14 cellular contexts compared by ENCODE assay signal in the genomic region with DNA sequence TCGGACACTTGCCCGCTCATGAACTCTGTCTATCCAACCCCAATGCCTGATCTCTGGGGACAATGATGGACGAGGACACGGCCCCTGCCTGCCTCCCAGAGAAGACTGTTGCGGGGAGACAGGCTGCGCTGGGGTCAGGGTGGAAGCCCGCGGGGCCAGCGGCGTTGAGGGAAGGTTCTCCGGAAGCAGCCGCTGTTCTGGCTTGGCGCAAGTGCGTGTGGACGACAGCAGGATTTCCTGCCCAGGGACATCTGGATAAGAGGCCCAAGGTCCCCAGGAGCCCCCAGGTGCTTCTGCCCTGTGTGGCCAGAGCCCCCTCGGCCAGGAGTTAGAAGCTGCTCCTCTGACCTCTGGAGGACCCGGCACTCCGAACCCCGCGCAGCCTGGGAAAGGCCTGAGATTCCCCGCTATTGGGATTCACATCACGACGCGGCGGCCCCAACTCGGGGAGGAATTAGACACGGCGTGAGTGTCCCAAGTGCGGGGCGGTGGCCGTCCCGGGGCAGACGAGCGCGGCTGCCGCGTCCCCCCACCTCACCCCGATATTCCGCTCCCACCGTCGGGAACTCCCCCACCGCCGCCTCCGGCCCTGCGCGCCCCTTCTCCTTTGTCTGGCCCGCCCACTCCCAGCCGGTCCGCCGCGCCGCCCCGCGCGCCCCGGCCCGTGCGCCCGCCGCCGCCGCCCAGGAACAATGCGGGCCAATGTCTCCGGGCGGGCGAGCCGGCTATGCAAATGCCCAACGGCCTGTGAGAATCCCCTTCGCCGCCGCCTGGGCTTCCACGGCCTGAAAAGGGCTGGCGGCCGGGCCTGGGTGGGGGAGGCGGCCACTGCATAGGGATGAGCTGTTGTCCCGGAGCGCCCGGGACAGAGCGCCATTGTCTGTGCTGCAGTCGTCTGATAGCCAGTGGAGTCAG. TPM values are rescaled to one million over a fixed set of nuclear protein-coding genes. Genes with fewer than 3 reads are reported as not detected.
DNase-seq lines count a peak whose midpoint lies in the region; ATAC-seq and TF ChIP-seq lines count a peak whose summit lies in the region.
"Had no signal": no experiment of that assay in that cellular context is flagged by ENCODE, and none has a peak within 500 bp of the region (broad histone marks: within the 10 kb centered on the region; RNA-seq: fewer than 3 reads in every experiment).

No MANE protein-coding gene starts in this region.

- peaks cover 51% of the 10 kb centered on the region for H3K27me3 Mint-ChIP-seq in Calu3 (ENCODE audit: unreplicated experiment)

- H3K79me1 ChIP-seq in neuronal stem cell (ENCODE audit: low read depth, low read length): no peaks in the 10 kb centered on the region

- H3K4me3 ChIP-seq in Peyer's patch (peak overlapping the region in 3 of 4 donors; percentile 5 to 25 (median 6)), neuronal stem cell (ENCODE audit: low read length in 2 of 2) (peak overlapping the region in 1 of 2 donors; percentile 43)
- H3K4me3 ChIP-seq: skin epidermis had no signal

- no TSS peak for BruUV-seq in Calu3 (replicated peaks; lab: Mats Ljungman, UMichigan)

- no peak overlapping the region for H2BK120ac ChIP-seq in neuronal stem cell (ENCODE audit: low read depth, low read length)

- H3K23ac ChIP-seq in neuronal stem cell (ENCODE audit: low read depth, low read length, poor library complexity): peak overlapping the region; percentile 60

- peak overlapping the region; percentile 94 for H2AFZ ChIP-seq in neuronal stem cell (ENCODE audit: low read length)

- H2BK12ac ChIP-seq in neuronal stem cell (ENCODE audit: low read length): peak overlapping the region; percentile 14

- H3K9me3 ChIP-seq in Peyer's patch: no peaks in the 10 kb centered on the region
- H3K9me3 ChIP-seq in neuronal stem cell (replicated peaks in 1 of 2; ENCODE audit: control insufficient read depth in 2 of 2, insufficient read depth in 1 of 2, low read depth in 1 of 2, low read length in 2 of 2): no peaks in the 10 kb centered on the region
- H3K9me3 ChIP-seq: BE2C had no signal

- H3K4me1 Mint-ChIP-seq in Calu3 (ENCODE audit: low read depth, unreplicated experiment): no peaks in the 10 kb centered on the region

- no peak overlapping the region for H3K4ac ChIP-seq in neuronal stem cell (ENCODE audit: low read length)

- H3K9me3 Mint-ChIP-seq in Calu3 (ENCODE audit: low read depth, unreplicated experiment): no peaks in the 10 kb centered on the region
- H3K9me3 Mint-ChIP-seq: activated B cell treated with CpG ODN at 0.5 μM for 24 hours had no signal

- intact Hi-C loops in Calu3 (cut with micrococcal nuclease; ENCODE audit: unreplicated experiment): no loop called here
- intact Hi-C loops in left ventricle myocardium superior (cut with micrococcal nuclease): no loop called here

- H3K4me1 ChIP-seq in Peyer's patch (no peaks in the 10 kb centered on the region), neuronal stem cell (ENCODE audit: control insufficient read depth in 2 of 2, insufficient read depth in 1 of 2, low read depth in 1 of 2, low read length in 2 of 2) (peaks cover 22 to 44% of the 10 kb centered on the region in 2 donors)

- H3K36me3 ChIP-seq in Peyer's patch (no peaks in the 10 kb centered on the region), neuronal stem cell (replicated peaks in 1 of 2; ENCODE audit: control insufficient read depth in 2 of 2, insufficient read depth in 2 of 2, low read length in 2 of 2) (no peaks in the 10 kb centered on the region)
- H3K36me3 ChIP-seq: BE2C had no signal

- H3K27me3 ChIP-seq in Peyer's patch (peaks cover 0 to 5% of the 10 kb centered on the region in 2 donors), neuronal stem cell (ENCODE audit: control insufficient read depth in 3 of 3, insufficient read depth in 3 of 3, low read depth in 1 of 3, low read length in 3 of 3) (peaks cover 8 to 88% (median 74%) of the 10 kb centered on the region in 3 experiments)
- H3K27me3 ChIP-seq: BE2C had no signal

- peak overlapping the region; percentile 53 for H3K9ac ChIP-seq in neuronal stem cell (ENCODE audit: low read depth, low read length, poor library complexity)

- H2BK15ac ChIP-seq in neuronal stem cell (ENCODE audit: low read length): peak overlapping the region; percentile 50

- no peak overlapping the region for H2BK5ac ChIP-seq in neuronal stem cell (ENCODE audit: low read length)

- no peaks in the 10 kb centered on the region for H3K36me3 Mint-ChIP-seq in Calu3 (ENCODE audit: insufficient read depth, unreplicated experiment)

- H4K8ac ChIP-seq in neuronal stem cell (ENCODE audit: low read depth, low read length): no peak overlapping the region

- CTCF ChIA-PET in Calu3 (lab: Charles Lee): interaction anchor here (2.3 to 3.7 kb wide), 2 partner anchors 57 kb away, joined by 11 to 163 read pairs; no protein-coding TSS in a partner anchor

- H3K14ac ChIP-seq in neuronal stem cell (ENCODE audit: low read length): no peak overlapping the region

- DNase-seq in Calu3: no peak
- DNase-seq in Peyer's patch: no peak
- no peak for DNase-seq in left ventricle myocardium superior
- no peak for DNase-seq in neuronal stem cell (ENCODE audit: low spot score)
- no peak for DNase-seq in GDM1 (lab: John Stamatoyannopoulos, UW)
- no peak for DNase-seq in DMS 273 treated with DMSO at 0.1 percent for 48 hours (lab: John Stamatoyannopoulos, UW)
- DNase-seq: activated B cell treated with CpG ODN at 0.5 μM for 24 hours, activated gamma-delta T cell, BE2C, kidney glomerular epithelial cell, NCI-H2081 had no signal

- TF ChIP-seq CTCF in Calu3 (IDR thresholded peaks at IDR 0.05; ENCODE audit: unreplicated experiment) (no peak), Peyer's patch (IDR thresholded peaks at IDR 0.05) (no peak)

- TF ChIP-seq POLR2A in Peyer's patch (IDR thresholded peaks at IDR 0.05) (no peak), GM18505 (IDR thresholded peaks at IDR 0.05; ENCODE audit: borderline replicate concordance, extremely low read depth, insufficient read depth, insufficient read length) (no peak)

- H4K91ac ChIP-seq in neuronal stem cell (ENCODE audit: low read depth, low read length, poor library complexity): no peak overlapping the region

- H3K27ac Mint-ChIP-seq in Calu3 (ENCODE audit: unreplicated experiment): no peak overlapping the region
- H3K27ac Mint-ChIP-seq: activated B cell treated with CpG ODN at 0.5 μM for 24 hours had no signal

- peak overlapping the region; percentile 58 for H3K4me2 ChIP-seq in neuronal stem cell (ENCODE audit: insufficient read depth, low read length, poor library complexity, severe bottlenecking)

- WGBS in neuronal stem cell (ENCODE audit: extremely low coverage in 2 of 2, insufficient read length in 2 of 2, insufficient replicate concordance in 1 of 2), 2 donors: no CpG with 5 or more reads among the region's 80 CpGs

- H3K18ac ChIP-seq in neuronal stem cell (ENCODE audit: low read length): peak overlapping the region; percentile 85

- H3K27ac ChIP-seq in Peyer's patch (no peak overlapping the region), neuronal stem cell (replicated peaks; ENCODE audit: low read length) (no peak overlapping the region)

- ATAC-seq in left ventricle myocardium superior: peak; percentile 11
- ATAC-seq in GM18505 (IDR thresholded peaks at IDR 0.05; ENCODE audit: unreplicated experiment): no peak
- ATAC-seq in GM21528 (IDR thresholded peaks at IDR 0.05; ENCODE audit: low FRiP score, unreplicated experiment): no peak

- H3K4me3 Mint-ChIP-seq in Calu3 (ENCODE audit: low read depth, unreplicated experiment): peak overlapping the region; percentile 28
- H3K4me3 Mint-ChIP-seq: activated B cell treated with CpG ODN at 0.5 μM for 24 hours had no signal

- H2AK5ac ChIP-seq in neuronal stem cell (ENCODE audit: low read depth, low read length): peak overlapping the region; percentile 89

RNA-seq across cellular contexts. Expression of a gene that starts 19.1 kb away (rescaled TPM):
- 0.26 and 0.42 TPM in 2 replicates for total RNA-seq in Calu3 (2022)
- total RNA-seq in Peyer's patch: 1 to 10 TPM in 1 of 4 donors, not detected in 3; 3.1 TPM
- total RNA-seq in left ventricle myocardium superior: not detected
- polyA plus RNA-seq in neuronal stem cell (2013, experiment 1 of 2): 0.03 TPM
- polyA plus RNA-seq in neuronal stem cell (2013, experiment 2 of 2): 0.03 TPM
- total RNA-seq: activated B cell treated with CpG ODN at 0.5 μM for 24 hours had no signal

RNA-seq across cellular contexts. Expression of a gene that starts 49.8 kb away (rescaled TPM):
- total RNA-seq in Calu3 (2022): 1.4 and 2.0 TPM in 2 replicates
- not detected for total RNA-seq in Peyer's patch
- not detected for total RNA-seq in left ventricle myocardium superior
- 0.52 TPM for polyA plus RNA-seq in neuronal stem cell (2013, experiment 1 of 2)
- polyA plus RNA-seq in neuronal stem cell (2013, experiment 2 of 2): 0.66 TPM

RNA-seq across cellular contexts. Expression of a gene that starts 50.1 kb away (rescaled TPM):
- total RNA-seq in Calu3 (2022) (554 and 598 TPM in 2 replicates), Peyer's patch (100 to 1,000 TPM in 3 of 4 donors, 10 to 100 TPM in 1; 63.9 to 148 (median 134) TPM), left ventricle myocardium superior (131 TPM)
- polyA plus RNA-seq in neuronal stem cell (2013, experiment 1 of 2): 153 TPM
- 152 TPM for polyA plus RNA-seq in neuronal stem cell (2013, experiment 2 of 2)
